ENCODE assay signal across 1 cellular context in the genomic region with DNA sequence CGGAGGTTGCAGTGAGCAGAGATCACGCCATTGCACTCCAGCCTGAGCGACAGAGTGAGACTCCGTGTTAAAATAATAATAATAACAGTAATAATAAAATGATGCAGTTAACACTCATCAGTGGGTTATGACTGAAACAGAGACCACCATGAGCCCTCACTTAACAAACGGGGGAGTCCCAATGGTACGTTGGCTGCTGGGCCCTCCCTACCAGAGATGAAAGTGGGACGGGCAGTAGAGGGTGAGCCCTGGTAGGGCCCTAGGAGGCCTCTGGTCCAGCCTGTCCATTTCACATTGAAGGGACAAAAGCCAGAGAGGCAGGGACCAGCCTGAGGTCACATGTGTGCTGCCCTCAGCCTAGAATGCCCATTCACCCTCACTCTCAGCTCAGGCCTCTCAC.
TF ChIP-seq lines count a peak whose summit lies in the region.

No MANE protein-coding gene starts in this region.

TF ChIP-seq in GM12878, 131 proteins besides CTCF, POLR2A, EP300 and RAD21:
- TF ChIP-seq POLR2AphosphoS2 (IDR thresholded peaks at IDR 0.05; ENCODE audit: low read depth, low read length), result no peak
- TF ChIP-seq, protein P1, sequence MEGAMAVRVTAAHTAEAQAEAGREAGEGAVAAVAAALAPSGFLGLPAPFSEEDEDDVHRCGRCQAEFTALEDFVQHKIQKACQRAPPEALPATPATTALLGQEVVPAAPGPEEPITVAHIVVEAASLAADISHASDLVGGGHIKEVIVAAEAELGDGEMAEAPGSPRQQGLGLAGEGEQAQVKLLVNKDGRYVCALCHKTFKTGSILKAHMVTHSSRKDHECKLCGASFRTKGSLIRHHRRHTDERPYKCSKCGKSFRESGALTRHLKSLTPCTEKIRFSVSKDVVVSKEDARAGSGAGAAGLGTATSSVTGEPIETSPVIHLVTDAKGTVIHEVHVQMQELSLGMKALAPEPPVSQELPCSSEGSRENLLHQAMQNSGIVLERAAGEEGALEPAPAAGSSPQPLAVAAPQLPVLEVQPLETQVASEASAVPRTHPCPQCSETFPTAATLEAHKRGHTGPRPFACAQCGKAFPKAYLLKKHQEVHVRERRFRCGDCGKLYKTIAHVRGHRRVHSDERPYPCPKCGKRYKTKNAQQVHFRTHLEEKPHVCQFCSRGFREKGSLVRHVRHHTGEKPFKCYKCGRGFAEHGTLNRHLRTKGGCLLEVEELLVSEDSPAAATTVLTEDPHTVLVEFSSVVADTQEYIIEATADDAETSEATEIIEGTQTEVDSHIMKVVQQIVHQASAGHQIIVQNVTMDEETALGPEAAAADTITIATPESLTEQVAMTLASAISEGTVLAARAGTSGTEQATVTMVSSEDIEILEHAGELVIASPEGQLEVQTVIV (IDR thresholded peaks at IDR 0.05; ENCODE audit: borderline replicate concordance, partially characterized antibody), result no peak
- peak; percentile 61 for TF ChIP-seq BCL11A (IDR thresholded peaks at IDR 0.05; ENCODE audit: low read depth, low read length)
- peak; percentile 73 for TF ChIP-seq RUNX3 (IDR thresholded peaks at IDR 0.05; ENCODE audit: low read length)
- peak; percentile 44; the same call in 1 of the 2 replicates for TF ChIP-seq JUNB (IDR thresholded peaks at IDR 0.05)
- TF ChIP-seq, protein P2, sequence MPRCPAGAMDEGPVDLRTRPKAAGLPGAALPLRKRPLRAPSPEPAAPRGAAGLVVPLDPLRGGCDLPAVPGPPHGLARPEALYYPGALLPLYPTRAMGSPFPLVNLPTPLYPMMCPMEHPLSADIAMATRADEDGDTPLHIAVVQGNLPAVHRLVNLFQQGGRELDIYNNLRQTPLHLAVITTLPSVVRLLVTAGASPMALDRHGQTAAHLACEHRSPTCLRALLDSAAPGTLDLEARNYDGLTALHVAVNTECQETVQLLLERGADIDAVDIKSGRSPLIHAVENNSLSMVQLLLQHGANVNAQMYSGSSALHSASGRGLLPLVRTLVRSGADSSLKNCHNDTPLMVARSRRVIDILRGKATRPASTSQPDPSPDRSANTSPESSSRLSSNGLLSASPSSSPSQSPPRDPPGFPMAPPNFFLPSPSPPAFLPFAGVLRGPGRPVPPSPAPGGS (IDR thresholded peaks at IDR 0.05; ENCODE audit: borderline replicate concordance, insufficient read depth, low read depth, low read length, poor library complexity, severe bottlenecking), result peak; percentile 57
- peak; percentile 33; the same call in 1 of the 2 replicates for TF ChIP-seq ZBED1 (IDR thresholded peaks at IDR 0.05; ENCODE audit: borderline replicate concordance)
